Comparison of ENCODE assay signal across 31 cellular contexts in the genomic region with DNA sequence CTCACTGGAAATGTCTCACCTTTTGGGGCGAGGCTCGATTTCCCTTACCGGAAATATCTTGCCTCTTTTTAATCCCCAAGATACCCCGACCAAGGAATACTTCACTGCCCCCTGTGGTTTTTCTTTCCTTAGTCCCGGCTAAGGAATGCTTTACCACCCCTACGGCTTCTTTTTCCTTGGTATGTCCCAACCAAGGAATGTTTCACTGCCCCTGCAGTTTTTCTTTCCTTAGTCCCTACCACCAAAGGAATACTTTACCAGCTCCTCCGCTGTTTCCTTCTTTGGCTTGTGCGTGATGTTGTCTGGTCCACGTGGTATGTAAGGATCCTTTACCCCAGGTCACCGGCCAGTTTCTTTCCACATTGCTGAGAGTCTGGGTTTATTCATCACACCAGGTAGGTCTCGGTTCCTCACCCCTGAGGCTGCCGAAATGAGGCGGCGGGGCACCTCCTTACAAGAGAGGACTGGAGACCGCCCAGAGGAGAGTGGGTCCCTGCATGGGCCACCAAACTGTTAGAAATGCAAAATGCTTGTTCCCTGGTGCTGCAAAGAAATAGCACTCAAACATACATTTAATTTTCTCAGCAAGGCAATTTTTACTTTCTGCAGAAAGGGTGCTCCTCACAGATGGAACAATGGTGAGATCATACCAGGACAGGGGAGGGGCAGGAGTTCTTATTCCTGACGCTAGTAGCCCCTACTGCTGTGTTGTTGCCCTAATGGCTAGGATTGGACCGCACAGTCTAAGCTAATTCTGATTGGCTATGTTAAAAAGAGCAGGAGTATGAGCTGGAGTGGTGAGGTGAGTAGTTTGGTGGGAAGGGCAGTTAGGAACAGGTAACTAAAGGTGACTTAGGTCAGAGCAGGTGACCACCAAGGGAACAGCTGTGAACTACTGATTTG. TPM values are rescaled to one million over a fixed set of nuclear protein-coding genes. Genes with fewer than 3 reads are reported as not detected.
A peak's percentile ranks its signal among the peaks of the same experiment; 100 is the strongest.
DNase-seq lines count a peak whose midpoint lies in the region; ATAC-seq and TF ChIP-seq lines count a peak whose summit lies in the region.
"Had no signal": no experiment of that assay in that cellular context is flagged by ENCODE, and none has a peak within 500 bp of the region (broad histone marks: within the 10 kb centered on the region; RNA-seq: fewer than 3 reads in every experiment).

No MANE protein-coding gene starts in this region.

- no peak overlapping the region for H3K9ac ChIP-seq in BLaER1
- H3K9ac ChIP-seq in HUES6 (ENCODE audit: low read length) = no peak overlapping the region
- H3K9ac ChIP-seq: GM23248 had no signal

- TF ChIP-seq CTCF in mesothelial cell of epicardium (IDR thresholded peaks at IDR 0.05; ENCODE audit: unreplicated experiment) (no peak), natural killer cell (IDR thresholded peaks at IDR 0.05) (no peak), mucosa of descending colon (IDR thresholded peaks at IDR 0.05) (no peak), OCI-LY7 (conservative IDR thresholded peaks at IDR 0.05; ENCODE audit: low read length) (no peak)

- H4K20me1 ChIP-seq in BLaER1 (no peaks in the 10 kb centered on the region), OCI-LY7 (ENCODE audit: insufficient read depth, low read length) (no peaks in the 10 kb centered on the region)

- no TSS peak for BruUV-seq in OCI-LY7 (replicated peaks; lab: Mats Ljungman, UMichigan)

- POLR2A ChIA-PET in OCI-LY7 (lab: Charles Lee) = no interaction called here

- H3K4me3 ChIP-seq in BLaER1 = peak overlapping the region; percentile 22; the same call in 1 of the 2 replicates
- peak overlapping the region; percentile 26 for H3K4me3 ChIP-seq in HUES6 (ENCODE audit: low read depth, low read length)
- no peak overlapping the region for H3K4me3 ChIP-seq in mucosa of descending colon
- no peak overlapping the region for H3K4me3 ChIP-seq in OCI-LY7 (ENCODE audit: low read depth, low read length, poor library complexity, severe bottlenecking)
- H3K4me3 ChIP-seq: A549, GM23248, ovary, skin epidermis had no signal

- no peak overlapping the region for H2AFZ ChIP-seq in OCI-LY7 (ENCODE audit: low read length)
- H2AFZ ChIP-seq: GM23248 had no signal

- H3K9me3 Mint-ChIP-seq in mesothelial cell of epicardium (peaks cover 45% of the 10 kb centered on the region), natural killer cell (peaks cover 9 to 12% of the 10 kb centered on the region in 2 donors)

- ATAC-seq in natural killer cell (no peak), mucosa of descending colon (no peak)
- ATAC-seq: A549; activated CD4-positive, alpha-beta T cell treated with anti-CD3 and anti-CD28 coated beads for 36 hours; activated CD8-positive, alpha-beta T cell treated with anti-CD3 and anti-CD28 coated beads, Interleukin-2, amount 10 ng/mL, durations not matched to agents 7 days and 5 days; naive thymus-derived CD8-positive, alpha-beta T cell; Panc1; stimulated activated naive CD8-positive, alpha-beta T cell treated with anti-CD3 and anti-CD28 coated beads, Interleukin-15, Interleukin-2, amounts not matched to agents 100 U/mL and 50 U/mL, for 24 hours had no signal

- peaks cover 11% of the 10 kb centered on the region; the same call in 1 of the 2 replicates for H3K36me3 ChIP-seq in BLaER1
- peaks cover 6% of the 10 kb centered on the region; the same call in 1 of the 2 replicates for H3K36me3 ChIP-seq in HUES6 (ENCODE audit: control insufficient read depth, insufficient read depth, low read length)
- H3K36me3 ChIP-seq in mucosa of descending colon (ENCODE audit: low read depth) = no peaks in the 10 kb centered on the region
- H3K36me3 ChIP-seq in OCI-LY7 (ENCODE audit: insufficient read depth, low read length) = no peaks in the 10 kb centered on the region
- H3K36me3 ChIP-seq: ovary had no signal

- H3K4me3 Mint-ChIP-seq in mesothelial cell of epicardium (peak overlapping the region; percentile 15), natural killer cell (no peak overlapping the region)
- H3K4me3 Mint-ChIP-seq: activated CD4-positive, alpha-beta T cell treated with anti-CD3 and anti-CD28 coated beads for 36 hours; activated CD8-positive, alpha-beta T cell treated with anti-CD3 and anti-CD28 coated beads, Interleukin-2, amount 10 ng/mL, durations not matched to agents 7 days and 5 days; CD4-positive, CD25-positive, alpha-beta regulatory T cell; T-helper 2 cell treated with Interferon-gamma antibody and Interleukin-4, amounts not matched to agents 5 μg/mL and 100 μg/mL, for 36 hours had no signal

- H3K27me3 Mint-ChIP-seq in mesothelial cell of epicardium (ENCODE audit: low read depth) (no peaks in the 10 kb centered on the region), natural killer cell (ENCODE audit: low read depth in 2 of 2) (no peaks in the 10 kb centered on the region)
- H3K27me3 Mint-ChIP-seq: activated CD4-positive, alpha-beta T cell treated with anti-CD3 and anti-CD28 coated beads for 36 hours; naive thymus-derived CD8-positive, alpha-beta T cell had no signal

- DNase-seq in ecto neural progenitor cell (ENCODE audit: low spot score) (peak; percentile 59), mesothelial cell of epicardium (ENCODE audit: low spot score in 2 of 2, unreplicated experiment in 2 of 2) (no peak), natural killer cell (no peak), mucosa of descending colon (no peak), SHP77 treated with DMSO at 0.1 percent for 48 hours (lab: John Stamatoyannopoulos, UW) (no peak), OCI-LY7 (ENCODE audit: low spot score) (no peak)
- DNase-seq: activated CD4-positive, alpha-beta T cell treated with anti-CD3 and anti-CD28 coated beads for 36 hours; activated CD8-positive, alpha-beta T cell treated with anti-CD3 and anti-CD28 coated beads, Interleukin-2, amount 10 ng/mL, durations not matched to agents 7 days and 5 days; activated naive CD4-positive, alpha-beta T cell treated with anti-CD3 and anti-CD28 coated beads, Interleukin-2, amount 50 U/mL, for 16 hours; amniotic stem cell; Calu3; CD4-positive, CD25-positive, alpha-beta regulatory T cell; DMS79 treated with DMSO at 0.1 percent for 48 hours; GM23248; KG1; kidney; MM.1S; naive thymus-derived CD8-positive, alpha-beta T cell; NCI-H1417; NCI-H2081; NCI-H2227 treated with DMSO at 0.1 percent for 48 hours; NCI-H748 treated with DMSO at 0.1 percent for 48 hours; ovary; Right ventricle myocardium superior; stimulated activated naive CD8-positive, alpha-beta T cell treated with anti-CD3 and anti-CD28 coated beads, Interleukin-15, Interleukin-2, amounts not matched to agents 100 U/mL and 50 U/mL, for 24 hours had no signal

- H3K9me3 ChIP-seq in BLaER1 = peaks cover 41% of the 10 kb centered on the region
- peaks cover 44% of the 10 kb centered on the region for H3K9me3 ChIP-seq in HUES6 (ENCODE audit: control insufficient read depth, insufficient read depth, low read depth, low read length)
- peaks cover 24% of the 10 kb centered on the region for H3K9me3 ChIP-seq in mucosa of descending colon
- peaks cover 18% of the 10 kb centered on the region for H3K9me3 ChIP-seq in OCI-LY7 (ENCODE audit: low read length)
- H3K9me3 ChIP-seq: ovary had no signal

- intact Hi-C loops in natural killer cell (cut with micrococcal nuclease) (no loop called here), mucosa of descending colon (cut with DNase I, micrococcal nuclease) (no loop called here), OCI-LY7 (cut with micrococcal nuclease; ENCODE audit: unreplicated experiment) (no loop called here)

- H3K4me2 ChIP-seq in BLaER1 (no peak overlapping the region), OCI-LY7 (ENCODE audit: low read length) (no peak overlapping the region)
- H3K4me2 ChIP-seq: A549 had no signal

- H3K4me1 ChIP-seq in BLaER1 (no peaks in the 10 kb centered on the region), HUES6 (ENCODE audit: control insufficient read depth, insufficient read depth, low read length) (peaks cover 9% of the 10 kb centered on the region), mucosa of descending colon (ENCODE audit: low read depth) (no peaks in the 10 kb centered on the region), OCI-LY7 (ENCODE audit: insufficient read depth, low read length, poor library complexity, severe bottlenecking) (no peaks in the 10 kb centered on the region)
- H3K4me1 ChIP-seq: A549 had no signal

- peaks cover 3% of the 10 kb centered on the region for H3K4me1 Mint-ChIP-seq in mesothelial cell of epicardium
- H3K4me1 Mint-ChIP-seq in natural killer cell = no peaks in the 10 kb centered on the region
- H3K4me1 Mint-ChIP-seq: activated CD4-positive, alpha-beta T cell treated with anti-CD3 and anti-CD28 coated beads for 36 hours had no signal

- no peaks in the 10 kb centered on the region for H3K79me2 ChIP-seq in OCI-LY7 (ENCODE audit: insufficient read depth, low read depth, low read length)

- H3K27ac ChIP-seq in BLaER1 (no peak overlapping the region), HUES6 (ENCODE audit: low read depth, low read length) (no peak overlapping the region), OCI-LY7 (ENCODE audit: low read depth, low read length, poor library complexity, severe bottlenecking) (no peak overlapping the region)
- H3K27ac ChIP-seq: A549, GM23248, ovary, skin epidermis had no signal

- H3K27ac Mint-ChIP-seq in mesothelial cell of epicardium (no peak overlapping the region), natural killer cell (no peak overlapping the region)
- H3K27ac Mint-ChIP-seq: activated CD4-positive, alpha-beta T cell treated with anti-CD3 and anti-CD28 coated beads for 36 hours; activated CD8-positive, alpha-beta T cell treated with anti-CD3 and anti-CD28 coated beads, Interleukin-2, amount 10 ng/mL, durations not matched to agents 7 days and 5 days; CD4-positive, CD25-positive, alpha-beta regulatory T cell; T-helper 2 cell treated with Interferon-gamma antibody and Interleukin-4, amounts not matched to agents 5 μg/mL and 100 μg/mL, for 36 hours had no signal

- CTCF ChIA-PET in OCI-LY7 (lab: Charles Lee; ENCODE audit: unreplicated experiment) = no interaction called here

- H3K9me2 ChIP-seq in OCI-LY7 (ENCODE audit: insufficient read depth, low read length) = no peaks in the 10 kb centered on the region

- H3K36me3 Mint-ChIP-seq in mesothelial cell of epicardium (peaks cover 10% of the 10 kb centered on the region), natural killer cell (peaks cover 12% of the 10 kb centered on the region)
- H3K36me3 Mint-ChIP-seq: CD4-positive, CD25-positive, alpha-beta regulatory T cell had no signal

- no peaks in the 10 kb centered on the region for H3K27me3 ChIP-seq in BLaER1
- no peaks in the 10 kb centered on the region for H3K27me3 ChIP-seq in HUES6 (ENCODE audit: control insufficient read depth, insufficient read depth, low read length)
- H3K27me3 ChIP-seq: ovary had no signal

RNA-seq across cellular contexts. Expression of a gene that starts 33.4 kb away (rescaled TPM):
- total RNA-seq in mesothelial cell of epicardium (94.0 to 99.8 TPM (median 98.6 TPM) in 3 replicates), natural killer cell (100 to 1,000 TPM; 125 to 142 (median 127) TPM), mucosa of descending colon (10 to 100 TPM; 30.0 to 64.6 (median 35.1) TPM), OCI-LY7 (2022) (65.4 and 72.4 TPM in 2 replicates)
- total RNA-seq in OCI-LY7 (2014; rRNA removed; shearing (Covaris generic)) = 32.6 and 33.8 TPM in 2 replicates

RNA-seq across cellular contexts. Expression of a gene that starts 54.0 kb away (rescaled TPM):
- total RNA-seq in mesothelial cell of epicardium (46.6 to 54.2 TPM (median 50.7 TPM) in 3 replicates), natural killer cell (10 to 100 TPM; 32.7 to 37.7 (median 33.5) TPM), mucosa of descending colon (10 to 100 TPM; 28.5 to 37.4 (median 31.2) TPM), OCI-LY7 (2022) (100 and 107 TPM in 2 replicates)
- 64.1 and 78.1 TPM in 2 replicates for total RNA-seq in OCI-LY7 (2014; rRNA removed; shearing (Covaris generic))

Comparison
In these comparisons a context has a peak if more than half of its experiments do, and no peak if none do; other contexts are left out.
1. H3K4me3 ChIP-seq: peak in BLaER1 (single experiment) and HUES6 (single experiment); none in mucosa of descending colon (single experiment) and OCI-LY7 (single experiment).